ENCODE assay signal across 1 cellular context in the genomic region with DNA sequence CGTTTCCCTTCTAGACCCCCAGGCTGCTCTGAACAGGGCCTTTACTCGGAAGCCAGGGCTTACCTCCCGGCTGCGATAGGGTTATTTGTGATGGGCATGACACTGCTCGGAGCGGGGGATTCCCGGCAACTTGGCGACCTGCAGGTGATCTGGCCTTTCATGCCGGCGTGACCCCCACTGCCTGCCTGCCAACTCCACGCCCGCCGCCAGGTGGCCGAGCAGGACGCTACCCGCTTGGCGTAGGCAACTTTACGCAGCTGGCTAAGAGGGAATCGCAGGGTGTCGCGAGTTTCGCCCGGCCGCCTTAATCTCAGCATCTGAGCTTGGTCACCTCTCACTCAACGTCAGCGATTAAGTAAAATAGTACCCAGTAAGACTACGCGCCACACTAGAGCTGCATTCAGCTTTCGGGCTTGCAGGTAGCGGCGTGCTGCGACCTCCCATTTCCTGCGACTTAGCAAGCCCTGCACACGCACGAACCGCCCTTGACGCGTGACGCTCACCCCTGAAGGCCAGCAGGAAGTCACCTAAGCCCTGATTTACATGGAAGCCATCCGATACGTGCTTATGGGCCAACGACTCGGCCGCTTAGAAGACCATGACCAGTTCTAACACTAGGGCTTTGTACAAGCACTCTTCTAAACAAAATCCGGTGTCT.
A peak's percentile ranks its signal among the peaks of the same experiment; 100 is the strongest.
TF ChIP-seq lines count a peak whose summit lies in the region.

No MANE protein-coding gene starts in this region.

TF ChIP-seq in GM12878, 131 proteins besides CTCF, POLR2A, EP300 and RAD21 (continued from another document and continues in another):
- TF ChIP-seq SREBF2 (IDR thresholded peaks at IDR 0.05; ENCODE audit: low read length) (no peak), HCFC1 (IDR thresholded peaks at IDR 0.05; ENCODE audit: low read length) (no peak), SMC3 (IDR thresholded peaks at IDR 0.05; ENCODE audit: borderline replicate concordance, low read length) (peak; percentile 41; the same call in 1 of the 2 replicates), ZNF207 (IDR thresholded peaks at IDR 0.05; ENCODE audit: borderline replicate concordance) (0 out of 2 replicates have a peak, but pooled peaks have one; percentile 37), CBX5 (IDR thresholded peaks at IDR 0.05; ENCODE audit: low read depth) (no peak), RBBP5 (conservative IDR thresholded peaks at IDR 0.05) (no peak), RELA (IDR thresholded peaks at IDR 0.05; ENCODE audit: borderline replicate concordance, partially characterized antibody) (peak; percentile 27), NRF1 (conservative IDR thresholded peaks at IDR 0.05; ENCODE audit: low read depth, low read length) (no peak), EED (IDR thresholded peaks at IDR 0.05; ENCODE audit: low read depth) (no peak), KDM1A (IDR thresholded peaks at IDR 0.05; ENCODE audit: borderline replicate concordance) (no peak), MEF2B (IDR thresholded peaks at IDR 0.05; ENCODE audit: partially characterized antibody, poor library complexity, severe bottlenecking) (peak; percentile 26), IKZF1 (conservative IDR thresholded peaks at IDR 0.05) (no peak; the same call in none of the 2 replicates), CHD2 (IDR thresholded peaks at IDR 0.05; ENCODE audit: borderline replicate concordance, low read depth, low read length) (peak; percentile 78), PAX8 (IDR thresholded peaks at IDR 0.05) (no peak), BRCA1 (IDR thresholded peaks at IDR 0.05; ENCODE audit: low read depth, low read length) (no peak), STAT3 (IDR thresholded peaks at IDR 0.05; ENCODE audit: low read depth, low read length) (no peak), IRF4 (IDR thresholded peaks at IDR 0.05; ENCODE audit: low read depth, low read length) (peak; percentile 65), SIX5 (IDR thresholded peaks at IDR 0.05; ENCODE audit: low read depth, low read length, severe bottlenecking) (no peak), WRNIP1 (IDR thresholded peaks at IDR 0.05; ENCODE audit: borderline replicate concordance, low read depth, low read length) (peak; percentile 73; the same call in 1 of the 2 replicates), TAF1 (IDR thresholded peaks at IDR 0.05; ENCODE audit: borderline replicate concordance, low read depth, low read length) (peak; percentile 46), ZBED1 (IDR thresholded peaks at IDR 0.05; ENCODE audit: borderline replicate concordance) (peak; percentile 89), MTA3 (IDR thresholded peaks at IDR 0.05; ENCODE audit: borderline replicate concordance, low read length) (peak; percentile 20; the same call in 1 of the 2 replicates), LARP7 (IDR thresholded peaks at IDR 0.05) (peak; percentile 85; the same call in 1 of the 2 replicates), RFX5 (IDR thresholded peaks at IDR 0.05; ENCODE audit: low read depth, low read length) (no peak), ZNF24 (IDR thresholded peaks at IDR 0.05) (no peak), YY1 (IDR thresholded peaks at IDR 0.05; ENCODE audit: low read depth, low read length) (no peak; the same call in 1 of the 2 replicates), ATF7 (IDR thresholded peaks at IDR 0.05; ENCODE audit: low read depth) (0 out of 2 replicates have a peak, but pooled peaks have one; percentile 67), NBN (IDR thresholded peaks at IDR 0.05) (peak; percentile 90), SMAD5 (IDR thresholded peaks at IDR 0.05; ENCODE audit: low read depth) (peak; percentile 95)
- TF ChIP-seq, protein P1, sequence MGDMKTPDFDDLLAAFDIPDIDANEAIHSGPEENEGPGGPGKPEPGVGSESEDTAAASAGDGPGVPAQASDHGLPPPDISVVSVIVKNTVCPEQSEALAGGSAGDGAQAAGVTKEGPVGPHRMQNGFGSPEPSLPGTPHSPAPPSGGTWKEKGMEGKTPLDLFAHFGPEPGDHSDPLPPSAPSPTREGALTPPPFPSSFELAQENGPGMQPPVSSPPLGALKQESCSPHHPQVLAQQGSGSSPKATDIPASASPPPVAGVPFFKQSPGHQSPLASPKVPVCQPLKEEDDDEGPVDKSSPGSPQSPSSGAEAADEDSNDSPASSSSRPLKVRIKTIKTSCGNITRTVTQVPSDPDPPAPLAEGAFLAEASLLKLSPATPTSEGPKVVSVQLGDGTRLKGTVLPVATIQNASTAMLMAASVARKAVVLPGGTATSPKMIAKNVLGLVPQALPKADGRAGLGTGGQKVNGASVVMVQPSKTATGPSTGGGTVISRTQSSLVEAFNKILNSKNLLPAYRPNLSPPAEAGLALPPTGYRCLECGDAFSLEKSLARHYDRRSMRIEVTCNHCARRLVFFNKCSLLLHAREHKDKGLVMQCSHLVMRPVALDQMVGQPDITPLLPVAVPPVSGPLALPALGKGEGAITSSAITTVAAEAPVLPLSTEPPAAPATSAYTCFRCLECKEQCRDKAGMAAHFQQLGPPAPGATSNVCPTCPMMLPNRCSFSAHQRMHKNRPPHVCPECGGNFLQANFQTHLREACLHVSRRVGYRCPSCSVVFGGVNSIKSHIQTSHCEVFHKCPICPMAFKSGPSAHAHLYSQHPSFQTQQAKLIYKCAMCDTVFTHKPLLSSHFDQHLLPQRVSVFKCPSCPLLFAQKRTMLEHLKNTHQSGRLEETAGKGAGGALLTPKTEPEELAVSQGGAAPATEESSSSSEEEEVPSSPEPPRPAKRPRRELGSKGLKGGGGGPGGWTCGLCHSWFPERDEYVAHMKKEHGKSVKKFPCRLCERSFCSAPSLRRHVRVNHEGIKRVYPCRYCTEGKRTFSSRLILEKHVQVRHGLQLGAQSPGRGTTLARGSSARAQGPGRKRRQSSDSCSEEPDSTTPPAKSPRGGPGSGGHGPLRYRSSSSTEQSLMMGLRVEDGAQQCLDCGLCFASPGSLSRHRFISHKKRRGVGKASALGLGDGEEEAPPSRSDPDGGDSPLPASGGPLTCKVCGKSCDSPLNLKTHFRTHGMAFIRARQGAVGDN (IDR thresholded peaks at IDR 0.05) = peak; percentile 96
- TF ChIP-seq, protein P2, sequence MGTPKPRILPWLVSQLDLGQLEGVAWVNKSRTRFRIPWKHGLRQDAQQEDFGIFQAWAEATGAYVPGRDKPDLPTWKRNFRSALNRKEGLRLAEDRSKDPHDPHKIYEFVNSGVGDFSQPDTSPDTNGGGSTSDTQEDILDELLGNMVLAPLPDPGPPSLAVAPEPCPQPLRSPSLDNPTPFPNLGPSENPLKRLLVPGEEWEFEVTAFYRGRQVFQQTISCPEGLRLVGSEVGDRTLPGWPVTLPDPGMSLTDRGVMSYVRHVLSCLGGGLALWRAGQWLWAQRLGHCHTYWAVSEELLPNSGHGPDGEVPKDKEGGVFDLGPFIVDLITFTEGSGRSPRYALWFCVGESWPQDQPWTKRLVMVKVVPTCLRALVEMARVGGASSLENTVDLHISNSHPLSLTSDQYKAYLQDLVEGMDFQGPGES (IDR thresholded peaks at IDR 0.05) = no peak
- TF ChIP-seq, protein P3, sequence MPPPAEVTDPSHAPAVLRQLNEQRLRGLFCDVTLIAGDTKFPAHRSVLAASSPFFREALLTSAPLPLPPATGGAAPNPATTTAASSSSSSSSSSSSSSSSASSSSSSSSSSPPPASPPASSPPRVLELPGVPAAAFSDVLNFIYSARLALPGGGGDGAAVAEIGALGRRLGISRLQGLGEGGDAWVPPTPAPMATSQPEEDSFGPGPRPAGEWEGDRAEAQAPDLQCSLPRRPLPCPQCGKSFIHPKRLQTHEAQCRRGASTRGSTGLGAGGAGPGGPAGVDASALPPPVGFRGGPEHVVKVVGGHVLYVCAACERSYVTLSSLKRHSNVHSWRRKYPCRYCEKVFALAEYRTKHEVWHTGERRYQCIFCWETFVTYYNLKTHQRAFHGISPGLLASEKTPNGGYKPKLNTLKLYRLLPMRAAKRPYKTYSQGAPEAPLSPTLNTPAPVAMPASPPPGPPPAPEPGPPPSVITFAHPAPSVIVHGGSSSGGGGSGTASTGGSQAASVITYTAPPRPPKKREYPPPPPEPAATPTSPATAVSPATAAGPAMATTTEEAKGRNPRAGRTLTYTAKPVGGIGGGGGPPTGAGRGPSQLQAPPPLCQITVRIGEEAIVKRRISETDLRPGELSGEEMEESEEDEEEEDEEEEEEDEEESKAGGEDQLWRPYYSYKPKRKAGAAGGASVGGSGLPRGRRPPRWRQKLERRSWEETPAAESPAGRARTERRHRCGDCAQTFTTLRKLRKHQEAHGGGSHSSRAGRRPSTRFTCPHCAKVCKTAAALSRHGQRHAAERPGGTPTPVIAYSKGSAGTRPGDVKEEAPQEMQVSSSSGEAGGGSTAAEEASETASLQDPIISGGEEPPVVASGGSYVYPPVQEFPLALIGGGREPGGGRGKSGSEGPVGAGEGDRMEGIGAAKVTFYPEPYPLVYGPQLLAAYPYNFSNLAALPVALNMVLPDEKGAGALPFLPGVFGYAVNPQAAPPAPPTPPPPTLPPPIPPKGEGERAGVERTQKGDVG (CRISPR knock-in tag; IDR thresholded peaks at IDR 0.05) = peak; percentile 42
- TF ChIP-seq, protein P4, sequence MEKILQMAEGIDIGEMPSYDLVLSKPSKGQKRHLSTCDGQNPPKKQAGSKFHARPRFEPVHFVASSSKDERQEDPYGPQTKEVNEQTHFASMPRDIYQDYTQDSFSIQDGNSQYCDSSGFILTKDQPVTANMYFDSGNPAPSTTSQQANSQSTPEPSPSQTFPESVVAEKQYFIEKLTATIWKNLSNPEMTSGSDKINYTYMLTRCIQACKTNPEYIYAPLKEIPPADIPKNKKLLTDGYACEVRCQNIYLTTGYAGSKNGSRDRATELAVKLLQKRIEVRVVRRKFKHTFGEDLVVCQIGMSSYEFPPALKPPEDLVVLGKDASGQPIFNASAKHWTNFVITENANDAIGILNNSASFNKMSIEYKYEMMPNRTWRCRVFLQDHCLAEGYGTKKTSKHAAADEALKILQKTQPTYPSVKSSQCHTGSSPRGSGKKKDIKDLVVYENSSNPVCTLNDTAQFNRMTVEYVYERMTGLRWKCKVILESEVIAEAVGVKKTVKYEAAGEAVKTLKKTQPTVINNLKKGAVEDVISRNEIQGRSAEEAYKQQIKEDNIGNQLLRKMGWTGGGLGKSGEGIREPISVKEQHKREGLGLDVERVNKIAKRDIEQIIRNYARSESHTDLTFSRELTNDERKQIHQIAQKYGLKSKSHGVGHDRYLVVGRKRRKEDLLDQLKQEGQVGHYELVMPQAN (conservative IDR thresholded peaks at IDR 0.05) = no peak; the same call in 1 of the 2 replicates
- TF ChIP-seq, protein P5, sequence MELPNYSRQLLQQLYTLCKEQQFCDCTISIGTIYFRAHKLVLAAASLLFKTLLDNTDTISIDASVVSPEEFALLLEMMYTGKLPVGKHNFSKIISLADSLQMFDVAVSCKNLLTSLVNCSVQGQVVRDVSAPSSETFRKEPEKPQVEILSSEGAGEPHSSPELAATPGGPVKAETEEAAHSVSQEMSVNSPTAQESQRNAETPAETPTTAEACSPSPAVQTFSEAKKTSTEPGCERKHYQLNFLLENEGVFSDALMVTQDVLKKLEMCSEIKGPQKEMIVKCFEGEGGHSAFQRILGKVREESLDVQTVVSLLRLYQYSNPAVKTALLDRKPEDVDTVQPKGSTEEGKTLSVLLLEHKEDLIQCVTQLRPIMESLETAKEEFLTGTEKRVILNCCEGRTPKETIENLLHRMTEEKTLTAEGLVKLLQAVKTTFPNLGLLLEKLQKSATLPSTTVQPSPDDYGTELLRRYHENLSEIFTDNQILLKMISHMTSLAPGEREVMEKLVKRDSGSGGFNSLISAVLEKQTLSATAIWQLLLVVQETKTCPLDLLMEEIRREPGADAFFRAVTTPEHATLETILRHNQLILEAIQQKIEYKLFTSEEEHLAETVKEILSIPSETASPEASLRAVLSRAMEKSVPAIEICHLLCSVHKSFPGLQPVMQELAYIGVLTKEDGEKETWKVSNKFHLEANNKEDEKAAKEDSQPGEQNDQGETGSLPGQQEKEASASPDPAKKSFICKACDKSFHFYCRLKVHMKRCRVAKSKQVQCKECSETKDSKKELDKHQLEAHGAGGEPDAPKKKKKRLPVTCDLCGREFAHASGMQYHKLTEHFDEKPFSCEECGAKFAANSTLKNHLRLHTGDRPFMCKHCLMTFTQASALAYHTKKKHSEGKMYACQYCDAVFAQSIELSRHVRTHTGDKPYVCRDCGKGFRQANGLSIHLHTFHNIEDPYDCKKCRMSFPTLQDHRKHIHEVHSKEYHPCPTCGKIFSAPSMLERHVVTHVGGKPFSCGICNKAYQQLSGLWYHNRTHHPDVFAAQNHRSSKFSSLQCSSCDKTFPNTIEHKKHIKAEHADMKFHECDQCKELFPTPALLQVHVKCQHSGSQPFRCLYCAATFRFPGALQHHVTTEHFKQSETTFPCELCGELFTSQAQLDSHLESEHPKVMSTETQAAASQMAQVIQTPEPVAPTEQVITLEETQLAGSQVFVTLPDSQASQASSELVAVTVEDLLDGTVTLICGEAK (IDR thresholded peaks at IDR 0.05; ENCODE audit: borderline replicate concordance) = peak; percentile 16
- TF ChIP-seq, protein P6, sequence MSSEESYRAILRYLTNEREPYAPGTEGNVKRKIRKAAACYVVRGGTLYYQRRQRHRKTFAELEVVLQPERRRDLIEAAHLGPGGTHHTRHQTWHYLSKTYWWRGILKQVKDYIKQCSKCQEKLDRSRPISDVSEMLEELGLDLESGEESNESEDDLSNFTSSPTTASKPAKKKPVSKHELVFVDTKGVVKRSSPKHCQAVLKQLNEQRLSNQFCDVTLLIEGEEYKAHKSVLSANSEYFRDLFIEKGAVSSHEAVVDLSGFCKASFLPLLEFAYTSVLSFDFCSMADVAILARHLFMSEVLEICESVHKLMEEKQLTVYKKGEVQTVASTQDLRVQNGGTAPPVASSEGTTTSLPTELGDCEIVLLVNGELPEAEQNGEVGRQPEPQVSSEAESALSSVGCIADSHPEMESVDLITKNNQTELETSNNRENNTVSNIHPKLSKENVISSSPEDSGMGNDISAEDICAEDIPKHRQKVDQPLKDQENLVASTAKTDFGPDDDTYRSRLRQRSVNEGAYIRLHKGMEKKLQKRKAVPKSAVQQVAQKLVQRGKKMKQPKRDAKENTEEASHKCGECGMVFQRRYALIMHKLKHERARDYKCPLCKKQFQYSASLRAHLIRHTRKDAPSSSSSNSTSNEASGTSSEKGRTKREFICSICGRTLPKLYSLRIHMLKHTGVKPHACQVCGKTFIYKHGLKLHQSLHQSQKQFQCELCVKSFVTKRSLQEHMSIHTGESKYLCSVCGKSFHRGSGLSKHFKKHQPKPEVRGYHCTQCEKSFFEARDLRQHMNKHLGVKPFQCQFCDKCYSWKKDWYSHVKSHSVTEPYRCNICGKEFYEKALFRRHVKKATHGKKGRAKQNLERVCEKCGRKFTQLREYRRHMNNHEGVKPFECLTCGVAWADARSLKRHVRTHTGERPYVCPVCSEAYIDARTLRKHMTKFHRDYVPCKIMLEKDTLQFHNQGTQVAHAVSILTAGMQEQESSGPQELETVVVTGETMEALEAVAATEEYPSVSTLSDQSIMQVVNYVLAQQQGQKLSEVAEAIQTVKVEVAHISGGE (CRISPR knock-in tag; IDR thresholded peaks at IDR 0.05) = peak; percentile 43
